In the genomic region with DNA sequence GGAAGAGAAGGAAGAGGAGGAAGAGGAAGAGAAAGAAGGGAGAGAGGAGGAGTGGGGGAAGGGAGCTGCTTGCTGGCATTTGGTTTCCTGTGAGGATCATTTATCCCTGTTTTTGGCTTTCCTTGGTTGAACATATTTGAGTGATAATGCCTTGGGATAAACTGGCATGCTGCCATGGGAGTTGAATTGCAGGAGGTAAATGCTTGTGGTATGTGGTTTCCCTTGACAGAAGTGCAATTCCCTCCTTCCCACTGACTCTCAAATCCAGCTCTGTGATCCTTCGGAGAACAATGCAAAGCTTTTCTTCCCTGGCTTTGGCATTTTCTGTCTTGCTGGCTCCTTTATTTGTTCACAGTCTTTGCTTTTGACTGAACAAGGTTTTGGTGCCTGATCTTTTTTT, we compare ENCODE assay signal across 13 cellular contexts.
DNase-seq lines count a peak whose midpoint lies in the region; ATAC-seq, FAIRE-seq and TF ChIP-seq lines count a peak whose summit lies in the region.
"Had no signal": no experiment of that assay in that cellular context is flagged by ENCODE, and none has a peak within 500 bp of the region (broad histone marks: within the 10 kb centered on the region; RNA-seq: fewer than 3 reads in every experiment).

No MANE protein-coding gene starts in this region.

- TF ChIP-seq CTCF in epithelial cell of esophagus (IDR thresholded peaks at IDR 0.05; ENCODE audit: insufficient read depth, low read depth, low read length, missing control alignments) (no peak), retinal pigment epithelial cell (conservative IDR thresholded peaks at IDR 0.05; ENCODE audit: low read depth, low read length) (no peak)

- peak; percentile 9 for DNase-seq in NCI-H1105 treated with DMSO at 0.1 percent for 48 hours (lab: John Stamatoyannopoulos, UW)
- no peak for DNase-seq in NCI-H1105 (lab: John Stamatoyannopoulos, UW)
- DNase-seq in RCC 7860 (ENCODE audit: low spot score): peak; percentile 51
- peak; percentile 85 for DNase-seq in epithelial cell of esophagus (ENCODE audit: low read depth)
- DNase-seq in retinal pigment epithelial cell (ENCODE audit: low read depth): peak; percentile 85
- no peak for DNase-seq in putamen (ENCODE audit: low spot score)
- DNase-seq in DMS53 treated with DMSO at 0.1 percent for 48 hours (lab: John Stamatoyannopoulos, UW; ENCODE audit: unreplicated experiment): no peak
- DNase-seq: 8988T; activated CD8-positive, alpha-beta memory T cell treated with anti-CD3 and anti-CD28 coated beads for 24 hours; NCI-H526; T-cell had no signal

- FAIRE-seq in RCC 7860 (lab: Jason Lieb, UNC): peak; percentile 4

- H3K4me3 ChIP-seq in epithelial cell of esophagus (ENCODE audit: low read length) (no peak overlapping the region), retinal pigment epithelial cell (ENCODE audit: low read length) (no peak overlapping the region)
- H3K4me3 ChIP-seq: body of pancreas had no signal

- no peak for ATAC-seq in HG02852 (IDR thresholded peaks at IDR 0.05; ENCODE audit: unreplicated experiment)
- ATAC-seq: body of pancreas, T-cell had no signal

Comparison
In these comparisons a context has a peak if more than half of its experiments do, and no peak if none do; other contexts are left out.
1. DNase-seq: peak in NCI-H1105 treated with DMSO at 0.1 percent for 48 hours (single experiment), RCC 7860 (single experiment), epithelial cell of esophagus (single experiment) and retinal pigment epithelial cell (single experiment); none in NCI-H1105 (single experiment), putamen (single experiment) and DMS53 treated with DMSO at 0.1 percent for 48 hours (single experiment).